In genomic region chr6:22943331-22943730, GRCh38 we compare ENCODE assay signal across 13 cellular contexts.
DNase-seq lines count a peak whose midpoint lies in the region; ATAC-seq and TF ChIP-seq lines count a peak whose summit lies in the region.
"Had no signal": no experiment of that assay in that cellular context is flagged by ENCODE, and none has a peak within 500 bp of the region (broad histone marks: within the 10 kb centered on the region; RNA-seq: fewer than 3 reads in every experiment).

No MANE protein-coding gene starts in this region.

- ATAC-seq in HG03378 (IDR thresholded peaks at IDR 0.05; ENCODE audit: unreplicated experiment) = no peak
- ATAC-seq: A549, GM12878 had no signal

- no peaks in the 10 kb centered on the region for H3K27me3 Mint-ChIP-seq in mesothelial cell of epicardium (ENCODE audit: low read depth)
- H3K27me3 Mint-ChIP-seq: CD8-positive, alpha-beta memory T cell had no signal

- H3K27ac Mint-ChIP-seq in mesothelial cell of epicardium = peak overlapping the region; percentile 66
- H3K27ac Mint-ChIP-seq: CD8-positive, alpha-beta memory T cell; HFFc6 had no signal

- H3K4me1 Mint-ChIP-seq in mesothelial cell of epicardium = peaks cover 29% of the 10 kb centered on the region
- H3K4me1 Mint-ChIP-seq: CD8-positive, alpha-beta memory T cell had no signal

- H3K36me3 Mint-ChIP-seq in mesothelial cell of epicardium = peaks cover 11% of the 10 kb centered on the region
- H3K36me3 Mint-ChIP-seq: CD8-positive, alpha-beta memory T cell had no signal

- H3K9me3 Mint-ChIP-seq in mesothelial cell of epicardium = peaks cover 36% of the 10 kb centered on the region

- TF ChIP-seq CTCF in mesothelial cell of epicardium (IDR thresholded peaks at IDR 0.05; ENCODE audit: unreplicated experiment) = no peak

- DNase-seq in NCI-H446 treated with DMSO at 0.1 percent for 48 hours (lab: John Stamatoyannopoulos, UW) (peak; percentile 22), dermis blood vessel endothelial cell (peak; percentile 25), mesothelial cell of epicardium (ENCODE audit: low spot score in 2 of 2, unreplicated experiment in 2 of 2) (no peak), SHP77 (lab: John Stamatoyannopoulos, UW) (no peak)
- no peak for DNase-seq in effector CD4-positive, alpha-beta T cell
- DNase-seq: Caco-2; CD8-positive, alpha-beta memory T cell; DMS53; HCEC 1CT; HFFc6 had no signal

- H3K4me3 Mint-ChIP-seq in mesothelial cell of epicardium = no peak overlapping the region
- H3K4me3 Mint-ChIP-seq: CD8-positive, alpha-beta memory T cell; HFFc6 had no signal

Comparison
In these comparisons a context has a peak if more than half of its experiments do, and no peak if none do; other contexts are left out.
1. DNase-seq: peak in NCI-H446 treated with DMSO at 0.1 percent for 48 hours (single experiment) and dermis blood vessel endothelial cell (single experiment); none in mesothelial cell of epicardium (0 of 2), SHP77 (0 of 2) and effector CD4-positive, alpha-beta T cell (single experiment).